In genomic region chr19:1813197-1813836, GRCh38 we compare ENCODE assay signal across 9 cellular contexts. TPM values are rescaled to one million over a fixed set of nuclear protein-coding genes. Genes with fewer than 3 reads are reported as not detected.
DNase-seq lines count a peak whose midpoint lies in the region; ATAC-seq and TF ChIP-seq lines count a peak whose summit lies in the region.
"Had no signal": no experiment of that assay in that cellular context is flagged by ENCODE, and none has a peak within 500 bp of the region (broad histone marks: within the 10 kb centered on the region; RNA-seq: fewer than 3 reads in every experiment).

No MANE protein-coding gene starts in this region.

- no TSS peak for BruUV-seq in PC-3 (replicated peaks; lab: Mats Ljungman, UMichigan)

- H3K4me2 ChIP-seq in DND-41 (ENCODE audit: insufficient read depth, low read length) (peak overlapping the region; percentile 92), PC-3 (ENCODE audit: low read length) (peak overlapping the region; percentile 91)

- in situ Hi-C loops in KBM-7 (cut with MboI; ENCODE audit: low pct_unique_long_range_greater_than_20kb, low sequenced_read_pairs) = no loop called here

- H3K4me3 Mint-ChIP-seq in osteocyte (ENCODE audit: unreplicated experiment) = peak overlapping the region; percentile 91

- H3K9me3 Mint-ChIP-seq in osteocyte (ENCODE audit: unreplicated experiment) = no peaks in the 10 kb centered on the region

- TF ChIP-seq CTCF in DND-41 (IDR thresholded peaks at IDR 0.05; ENCODE audit: borderline replicate concordance, extremely low read depth, low read length, poor library complexity, severe bottlenecking) (no peak), PC-3 (conservative IDR thresholded peaks at IDR 0.05; ENCODE audit: low read depth, low read length) (peak; percentile 25; the same call in 1 of the 2 replicates), osteocyte (IDR thresholded peaks at IDR 0.05) (peak; percentile 2), foreskin keratinocyte (conservative IDR thresholded peaks at IDR 0.05) (no peak)

- H3K9me2 ChIP-seq in PC-3 (replicated peaks; ENCODE audit: low read length) = no peaks in the 10 kb centered on the region

- H4K20me1 ChIP-seq in DND-41 (ENCODE audit: insufficient read depth, low read length) (peaks cover 15% of the 10 kb centered on the region), PC-3 (ENCODE audit: low read length) (no peaks in the 10 kb centered on the region)

- H3K79me2 ChIP-seq in DND-41 (ENCODE audit: insufficient read depth, low read length) (peaks cover 14% of the 10 kb centered on the region), PC-3 (ENCODE audit: low read length) (no peaks in the 10 kb centered on the region)

- H3K4me1 ChIP-seq in DND-41 (ENCODE audit: insufficient read depth, low read length) = peaks cover 43% of the 10 kb centered on the region
- H3K4me1 ChIP-seq in PC-3 (ENCODE audit: insufficient read depth, low read length) = peaks cover 15% of the 10 kb centered on the region
- H3K4me1 ChIP-seq in endocrine pancreas (ENCODE audit: control insufficient read depth, insufficient read depth, low read length) = no peaks in the 10 kb centered on the region
- no peaks in the 10 kb centered on the region for H3K4me1 ChIP-seq in foreskin keratinocyte

- no peaks in the 10 kb centered on the region for H3K27me3 Mint-ChIP-seq in osteocyte (ENCODE audit: unreplicated experiment)

- intact Hi-C loops in PC-3 (cut with micrococcal nuclease) = no loop called here

- peak overlapping the region; percentile 88 for H3K27ac Mint-ChIP-seq in osteocyte (ENCODE audit: unreplicated experiment)

- DNase-seq in DND-41 (no peak), PC-3 (no peak), osteocyte (ENCODE audit: extremely low spot score, unreplicated experiment) (no peak), foreskin keratinocyte (no peak), NK-92 (lab: John Stamatoyannopoulos, UW; ENCODE audit: unreplicated experiment) (no peak), KBM-7 (no peak)
- DNase-seq: NCI-H2107 had no signal

- H3K27ac ChIP-seq in DND-41 (ENCODE audit: low read length) (peak overlapping the region; percentile 88), PC-3 (ENCODE audit: low read length) (no peak overlapping the region), foreskin keratinocyte (no peak overlapping the region)

- H3K36me3 ChIP-seq in DND-41 (ENCODE audit: insufficient read depth, low read length) = peaks cover 36% of the 10 kb centered on the region
- H3K36me3 ChIP-seq in PC-3 (ENCODE audit: low read depth, low read length) = no peaks in the 10 kb centered on the region
- peaks cover 1% of the 10 kb centered on the region for H3K36me3 ChIP-seq in endocrine pancreas (ENCODE audit: control insufficient read depth, insufficient read depth, low read length)

- POLR2A ChIA-PET in PC-3 (lab: Charles Lee; ENCODE audit: unreplicated experiment) = no interaction called here

- no peaks in the 10 kb centered on the region for H3K9me3 ChIP-seq in DND-41 (ENCODE audit: insufficient read depth, low read length, severe bottlenecking)
- H3K9me3 ChIP-seq in PC-3 (ENCODE audit: low read length) = no peaks in the 10 kb centered on the region
- H3K9me3 ChIP-seq in endocrine pancreas (ENCODE audit: control insufficient read depth, low read length) = no peaks in the 10 kb centered on the region

- H3K36me3 Mint-ChIP-seq in osteocyte (ENCODE audit: unreplicated experiment) = peaks cover 6% of the 10 kb centered on the region

- no peak for ATAC-seq in DND-41 (ENCODE audit: insufficient read depth, low read depth)
- ATAC-seq in PC-3 = no peak
- ATAC-seq in foreskin keratinocyte = no peak
- no peak for ATAC-seq in HG03280 (IDR thresholded peaks at IDR 0.05; ENCODE audit: unreplicated experiment)

- peak overlapping the region; percentile 16 to 74; a peak in 3 of 4 replicates for H3K4me3 ChIP-seq in DND-41 (ENCODE audit: low read depth in 1 of 2, low read length in 2 of 2)
- peak overlapping the region; percentile 72 for H3K4me3 ChIP-seq in PC-3 (ENCODE audit: low read length)
- no peak overlapping the region for H3K4me3 ChIP-seq in endocrine pancreas (ENCODE audit: control insufficient read depth, insufficient read depth, low read length)

- peaks cover 15% of the 10 kb centered on the region for H3K4me1 Mint-ChIP-seq in osteocyte (ENCODE audit: unreplicated experiment)

- peak overlapping the region; percentile 77 for H2AFZ ChIP-seq in DND-41 (ENCODE audit: low read depth, low read length)
- no peak overlapping the region for H2AFZ ChIP-seq in PC-3 (ENCODE audit: low read length)

- H3K27me3 ChIP-seq in DND-41 (ENCODE audit: insufficient read depth, low read length, poor library complexity) (no peaks in the 10 kb centered on the region), PC-3 (ENCODE audit: low read length) (no peaks in the 10 kb centered on the region), endocrine pancreas (ENCODE audit: control insufficient read depth, insufficient read depth, low read length) (no peaks in the 10 kb centered on the region), foreskin keratinocyte (no peaks in the 10 kb centered on the region)

- CTCF ChIA-PET in PC-3 (lab: Charles Lee) = no interaction called here

- peak overlapping the region; percentile 58 for H3K9ac ChIP-seq in DND-41 (ENCODE audit: low read depth, low read length)
- H3K9ac ChIP-seq in PC-3 (ENCODE audit: low read length) = peak overlapping the region; percentile 30; the same call in 1 of the 2 replicates
- H3K9ac ChIP-seq in endocrine pancreas (ENCODE audit: control insufficient read depth, insufficient read depth, low read length) = peak overlapping the region; percentile 65

- H3F3A ChIP-seq in PC-3 (ENCODE audit: low read length, unreplicated experiment) = no peaks in the 10 kb centered on the region

RNA-seq across cellular contexts. Expression of gene ATP8B3, which starts 1.2 kb away (rescaled TPM):
- total RNA-seq in PC-3 (2014; rRNA removed) (3.9 and 4.2 TPM in 2 replicates), osteocyte (4.6 and 5.2 TPM in 2 replicates), foreskin keratinocyte (1.1 and 1.3 TPM in 2 replicates)
- polyA plus RNA-seq in foreskin keratinocyte = 0.47 and 0.51 TPM in 2 replicates

RNA-seq across cellular contexts. Expression of gene REXO1, which starts 35.0 kb away (rescaled TPM):
- total RNA-seq in PC-3 (2014; rRNA removed) (21.4 and 24.3 TPM in 2 replicates), osteocyte (29.8 and 39.3 TPM in 2 replicates), foreskin keratinocyte (21.6 and 23.8 TPM in 2 replicates)
- 21.0 and 21.8 TPM in 2 replicates for polyA plus RNA-seq in foreskin keratinocyte

RNA-seq across cellular contexts. Expression of gene KLF16, which starts 50.1 kb away (rescaled TPM):
- total RNA-seq in PC-3 (2014; rRNA removed) (15.1 and 20.9 TPM in 2 replicates), osteocyte (25.1 and 26.3 TPM in 2 replicates), foreskin keratinocyte (19.0 and 20.7 TPM in 2 replicates)
- polyA plus RNA-seq in foreskin keratinocyte = 28.7 and 29.0 TPM in 2 replicates

Comparison
In these comparisons a context has a peak if more than half of its experiments do, and no peak if none do; other contexts are left out.
1. CTCF ChIP-seq: peak in PC-3 (single experiment) and osteocyte (single experiment); none in DND-41 (single experiment) and foreskin keratinocyte (single experiment).
2. Peak in every context shown above with its lines, with median percentiles within 50 percentile points of each other: H3K9ac ChIP-seq.